In genomic region chr10:3125527-3126170, GRCh38 we compare ENCODE assay signal across 14 cellular contexts.
"Had no signal": no experiment of that assay in that cellular context is flagged by ENCODE, and none has a peak within 500 bp of the region (broad histone marks: within the 10 kb centered on the region; RNA-seq: fewer than 3 reads in every experiment).

No MANE protein-coding gene starts in this region.

- H3K27me3 ChIP-seq: adrenal gland, left lung, right lobe of liver, tibial nerve had no signal

- H3K4me3 ChIP-seq: adrenal gland, left lung, right lobe of liver, tibial nerve had no signal

- H3K9me3 Mint-ChIP-seq: activated naive CD4-positive, alpha-beta T cell treated with anti-CD3 and anti-CD28 coated beads, Interleukin-2, amount 50 U/mL, for 72 hours; activated T-cell treated with anti-CD3 and anti-CD28 coated beads, Interleukin-2, amount 50 U/mL, for 72 hours; nephron progenitor cell had no signal

- H3K27ac ChIP-seq: adrenal gland, left lung, right lobe of liver, tibial nerve had no signal

- FAIRE-seq: colon, frontal cortex, keratinocyte, urothelium cell line had no signal

- H3K4me1 ChIP-seq: left lung, right lobe of liver had no signal

- H3K9me3 ChIP-seq: adrenal gland, right lobe of liver had no signal

- DNase-seq: activated CD4-positive, CD25-positive, alpha-beta regulatory T cell treated with anti-CD3 and anti-CD28 coated beads, Interleukin-2, amount 50 U/mL, for 72 hours; activated gamma-delta T cell; activated T-cell treated with anti-CD3 and anti-CD28 coated beads, Interleukin-2, amount 50 U/mL, for 72 hours; adrenal gland; nephron progenitor cell; right lobe of liver; stimulated activated naive CD4-positive, alpha-beta T cell treated with Interleukin-2 at 50 U/mL for 16 hours had no signal

- ATAC-seq: activated naive CD4-positive, alpha-beta T cell treated with anti-CD3 and anti-CD28 coated beads, Interleukin-2, amount 50 U/mL, for 72 hours; activated T-cell treated with anti-CD3 and anti-CD28 coated beads, Interleukin-2, amount 50 U/mL, for 72 hours; left lung had no signal

- H3K27ac Mint-ChIP-seq: activated T-cell treated with anti-CD3 and anti-CD28 coated beads, Interleukin-2, amount 50 U/mL, for 72 hours; nephron progenitor cell had no signal

- H3K4me3 Mint-ChIP-seq: activated T-cell treated with anti-CD3 and anti-CD28 coated beads, Interleukin-2, amount 50 U/mL, for 72 hours; nephron progenitor cell had no signal

- H3K36me3 ChIP-seq: adrenal gland, right lobe of liver had no signal
